Comparison of ENCODE assay signal across 32 cellular contexts in the genomic region with DNA sequence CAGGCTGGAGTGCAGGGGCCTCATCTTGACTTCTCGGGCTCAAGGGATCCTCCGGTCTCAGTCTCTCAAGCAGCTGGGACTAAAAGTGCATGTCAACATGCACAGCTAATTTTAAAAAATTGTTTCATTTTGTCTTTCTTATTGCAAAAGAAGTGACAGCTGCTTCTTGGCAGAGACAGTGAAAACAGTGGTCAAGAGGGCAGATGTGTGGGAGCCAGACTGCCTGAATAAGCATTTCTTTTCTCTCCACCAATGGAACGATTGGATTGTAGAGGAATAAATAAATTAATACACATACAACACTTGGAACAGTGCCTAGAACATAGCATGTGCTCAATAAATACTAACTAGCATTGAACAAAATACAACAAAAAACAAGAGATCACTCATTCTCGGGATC. TPM values are rescaled to one million over a fixed set of nuclear protein-coding genes. Genes with fewer than 3 reads are reported as not detected.
"Had no signal": no experiment of that assay in that cellular context is flagged by ENCODE, and none has a peak within 500 bp of the region (broad histone marks: within the 10 kb centered on the region; RNA-seq: fewer than 3 reads in every experiment).

No MANE protein-coding gene starts in this region.

- H3K27ac Mint-ChIP-seq: activated CD4-positive, alpha-beta memory T cell treated with anti-CD3 and anti-CD28 coated beads for 36 hours; activated CD4-positive, alpha-beta T cell treated with anti-CD3 and anti-CD28 coated beads, Interleukin-2, amount 10 ng/mL, durations not matched to agents 24 days and 14 days; activated naive CD4-positive, alpha-beta T cell treated with anti-CD3 and anti-CD28 coated beads, Interleukin-2, amount 10 ng/mL, durations not matched to agents 7 days and 5 days; activated naive CD8-positive, alpha-beta T cell treated with anti-CD3 and anti-CD28 coated beads, Interleukin-2, amount 10 ng/mL, durations not matched to agents 7 days and 5 days; activated T-cell treated with anti-CD3 and anti-CD28 coated beads, Interleukin-2, amount 50 U/mL, for 24 hours; natural killer cell treated with Interleukin-12 subunit alpha and Interleukin-12 subunit beta and Interleukin-15 and Interleukin-18, amount 100 ng/mL, for 72 hours had no signal

- H3K4me3 ChIP-seq: esophagus muscularis mucosa, heart right ventricle, left lung, lower lobe of right lung, thoracic aorta, uterus had no signal

- DNase-seq: activated CD4-positive, alpha-beta memory T cell treated with anti-CD3 and anti-CD28 coated beads for 36 hours; activated CD4-positive, alpha-beta T cell treated with anti-CD3 and anti-CD28 coated beads, Interleukin-2, amount 10 ng/mL, durations not matched to agents 24 days and 14 days; activated CD4-positive, CD25-positive, alpha-beta regulatory T cell treated with anti-CD3 and anti-CD28 coated beads, Interleukin-2, amount 50 U/mL, for 72 hours; activated CD8-positive, alpha-beta memory T cell treated with anti-CD3 and anti-CD28 coated beads, Interleukin-2, amount 50 U/mL, for 48 hours; activated gamma-delta T cell; activated naive CD4-positive, alpha-beta T cell treated with anti-CD3 and anti-CD28 coated beads, Interleukin-2, amount 10 ng/mL, durations not matched to agents 7 days and 5 days; activated naive CD8-positive, alpha-beta T cell treated with anti-CD3 and anti-CD28 coated beads, Interleukin-2, amount 10 ng/mL, durations not matched to agents 7 days and 5 days; activated T-cell treated with anti-CD3 and anti-CD28 coated beads, Interleukin-2, amount 50 U/mL, for 24 hours; amniotic stem cell; brain microvascular endothelial cell; caudate nucleus; dermis blood vessel endothelial cell; effector CD4-positive, alpha-beta T cell; foreskin keratinocyte; heart right ventricle; kidney glomerular epithelial cell; left lung; lower lobe of right lung; mesenchymal stem cell; posterior cingulate gyrus; right cardiac atrium; stimulated activated CD4-positive, alpha-beta T cell treated with anti-CD3 and anti-CD28 coated beads, Interleukin-2, amount 100 ng/mL, for 48 hours; stimulated activated naive CD8-positive, alpha-beta T cell treated with anti-CD3 and anti-CD28 coated beads, Interleukin-15, Interleukin-2, amounts not matched to agents 100 U/mL and 50 U/mL, for 24 hours; T-helper 1 cell; trophoblast cell; uterus; WERI-Rb-1 had no signal

- H3K4me3 Mint-ChIP-seq: activated CD4-positive, alpha-beta memory T cell treated with anti-CD3 and anti-CD28 coated beads for 36 hours; activated CD4-positive, alpha-beta T cell treated with anti-CD3 and anti-CD28 coated beads, Interleukin-2, amount 10 ng/mL, durations not matched to agents 24 days and 14 days; activated naive CD4-positive, alpha-beta T cell treated with anti-CD3 and anti-CD28 coated beads, Interleukin-2, amount 10 ng/mL, durations not matched to agents 7 days and 5 days; activated naive CD8-positive, alpha-beta T cell treated with anti-CD3 and anti-CD28 coated beads, Interleukin-2, amount 10 ng/mL, durations not matched to agents 7 days and 5 days; activated T-cell treated with anti-CD3 and anti-CD28 coated beads, Interleukin-2, amount 50 U/mL, for 24 hours; natural killer cell treated with Interleukin-12 subunit alpha and Interleukin-12 subunit beta and Interleukin-15 and Interleukin-18, amount 100 ng/mL, for 72 hours had no signal

- H3K9me3 Mint-ChIP-seq: activated CD4-positive, alpha-beta memory T cell treated with anti-CD3 and anti-CD28 coated beads for 36 hours; activated CD4-positive, alpha-beta T cell treated with anti-CD3 and anti-CD28 coated beads, Interleukin-2, amount 10 ng/mL, durations not matched to agents 24 days and 14 days; activated naive CD4-positive, alpha-beta T cell treated with anti-CD3 and anti-CD28 coated beads, Interleukin-2, amount 10 ng/mL, durations not matched to agents 7 days and 5 days; activated naive CD8-positive, alpha-beta T cell treated with anti-CD3 and anti-CD28 coated beads, Interleukin-2, amount 10 ng/mL, durations not matched to agents 7 days and 5 days; activated T-cell treated with anti-CD3 and anti-CD28 coated beads, Interleukin-2, amount 50 U/mL, for 24 hours; natural killer cell treated with Interleukin-12 subunit alpha and Interleukin-12 subunit beta and Interleukin-15 and Interleukin-18, amount 100 ng/mL, for 72 hours had no signal

- H3K36me3 Mint-ChIP-seq: activated CD4-positive, alpha-beta memory T cell treated with anti-CD3 and anti-CD28 coated beads for 36 hours; activated naive CD4-positive, alpha-beta T cell treated with anti-CD3 and anti-CD28 coated beads, Interleukin-2, amount 10 ng/mL, durations not matched to agents 7 days and 5 days; activated naive CD8-positive, alpha-beta T cell treated with anti-CD3 and anti-CD28 coated beads, Interleukin-2, amount 10 ng/mL, durations not matched to agents 7 days and 5 days; natural killer cell treated with Interleukin-12 subunit alpha and Interleukin-12 subunit beta and Interleukin-15 and Interleukin-18, amount 100 ng/mL, for 72 hours had no signal

- ATAC-seq: foreskin keratinocyte; heart right ventricle; left lung; lower lobe of right lung; natural killer cell treated with Interleukin-12 subunit alpha and Interleukin-12 subunit beta and Interleukin-15 and Interleukin-18, amount 100 ng/mL, for 72 hours; right cardiac atrium; stimulated activated naive CD8-positive, alpha-beta T cell treated with anti-CD3 and anti-CD28 coated beads, Interleukin-15, Interleukin-2, amounts not matched to agents 100 U/mL and 50 U/mL, for 24 hours had no signal

- H3K4me1 Mint-ChIP-seq: activated CD4-positive, alpha-beta T cell treated with anti-CD3 and anti-CD28 coated beads, Interleukin-2, amount 10 ng/mL, durations not matched to agents 24 days and 14 days; activated naive CD4-positive, alpha-beta T cell treated with anti-CD3 and anti-CD28 coated beads, Interleukin-2, amount 10 ng/mL, durations not matched to agents 7 days and 5 days; activated naive CD8-positive, alpha-beta T cell treated with anti-CD3 and anti-CD28 coated beads, Interleukin-2, amount 10 ng/mL, durations not matched to agents 7 days and 5 days had no signal

RNA-seq across cellular contexts. Expression of a gene that starts 27.4 kb away (rescaled TPM):
- total RNA-seq: activated CD4-positive, alpha-beta T cell treated with anti-CD3 and anti-CD28 coated beads, Interleukin-2, amount 10 ng/mL, durations not matched to agents 24 days and 14 days; activated naive CD8-positive, alpha-beta T cell treated with anti-CD3 and anti-CD28 coated beads, Interleukin-2, amount 10 ng/mL, durations not matched to agents 7 days and 5 days; astrocyte; lower lobe of right lung; natural killer cell treated with Interleukin-12 subunit alpha and Interleukin-12 subunit beta and Interleukin-15 and Interleukin-18, amount 100 ng/mL, for 72 hours; omental fat pad; thoracic aorta had no signal
